Comparison of ENCODE assay signal across 15 cellular contexts in genomic region chr6:137657351-137657911, GRCh38.
DNase-seq lines count a peak whose midpoint lies in the region; ATAC-seq and TF ChIP-seq lines count a peak whose summit lies in the region.
"Had no signal": no experiment of that assay in that cellular context is flagged by ENCODE, and none has a peak within 500 bp of the region (broad histone marks: within the 10 kb centered on the region; RNA-seq: fewer than 3 reads in every experiment).

No MANE protein-coding gene starts in this region.

- DNase-seq in activated T-cell treated with anti-CD3 and anti-CD28 coated beads for 48 hours (ENCODE audit: low read depth) (peak; percentile 35), right atrium auricular region (ENCODE audit: low spot score) (no peak), natural killer cell (no peak)
- DNase-seq in activated T-cell treated with anti-CD3 and anti-CD28 coated beads, Interleukin-2, amount 50 U/mL, for 1 hour, result no peak
- DNase-seq in stimulated activated CD8-positive, alpha-beta memory T cell treated with anti-CD3 and anti-CD28 coated beads, Interleukin-15, amount 100 ng/mL, for 48 hours (ENCODE audit: low read depth in 2 of 2), result peak; percentile 19 to 34
- DNase-seq in activated effector memory CD4-positive, alpha-beta T cell treated with anti-CD3 and anti-CD28 coated beads, Interleukin-2, amount 50 U/mL, for 16 hours, result no peak
- DNase-seq: amygdala, dermis blood vessel endothelial cell, gastrocnemius medialis, HCEC 1CT, Karpas-422, NCI-H2107 had no signal

- no peak overlapping the region for H3K27ac ChIP-seq in right atrium auricular region
- H3K27ac ChIP-seq: gastrocnemius medialis had no signal

- H3K27me3 Mint-ChIP-seq in activated T-helper 17 cell treated with anti-CD3 and anti-CD28 coated beads, Interleukin-2, amount 50 U/mL, for 72 hours, result no peaks in the 10 kb centered on the region
- peaks cover 10 to 16% of the 10 kb centered on the region in 2 donors for H3K27me3 Mint-ChIP-seq in natural killer cell (ENCODE audit: low read depth in 2 of 2)

- ATAC-seq in HG03432 (IDR thresholded peaks at IDR 0.05; ENCODE audit: unreplicated experiment) (peak; percentile 70), natural killer cell (no peak)
- ATAC-seq in activated T-helper 17 cell treated with anti-CD3 and anti-CD28 coated beads, Interleukin-2, amount 50 U/mL, for 72 hours (replicated peaks), result peak; percentile 94
- ATAC-seq: gastrocnemius medialis, sciatic nerve had no signal

- TF ChIP-seq CTCF in right atrium auricular region (IDR thresholded peaks at IDR 0.05) (no peak), natural killer cell (IDR thresholded peaks at IDR 0.05) (no peak)

- no peak overlapping the region for H3K4me3 ChIP-seq in right atrium auricular region
- H3K4me3 ChIP-seq: gastrocnemius medialis had no signal

- H3K36me3 Mint-ChIP-seq in activated T-helper 17 cell treated with anti-CD3 and anti-CD28 coated beads, Interleukin-2, amount 50 U/mL, for 72 hours (ENCODE audit: low read depth), result peaks cover 11% of the 10 kb centered on the region
- H3K36me3 Mint-ChIP-seq in natural killer cell, result peaks cover 39% of the 10 kb centered on the region

- H3K27ac Mint-ChIP-seq in activated T-helper 17 cell treated with anti-CD3 and anti-CD28 coated beads, Interleukin-2, amount 50 U/mL, for 72 hours, result peak overlapping the region; percentile 93
- H3K27ac Mint-ChIP-seq in natural killer cell, result no peak overlapping the region

- no peaks in the 10 kb centered on the region for H3K9me3 Mint-ChIP-seq in activated T-helper 17 cell treated with anti-CD3 and anti-CD28 coated beads, Interleukin-2, amount 50 U/mL, for 72 hours
- peaks cover 0 to 3% of the 10 kb centered on the region in 2 donors for H3K9me3 Mint-ChIP-seq in natural killer cell

- no peaks in the 10 kb centered on the region for H3K36me3 ChIP-seq in right atrium auricular region
- H3K36me3 ChIP-seq: gastrocnemius medialis had no signal

- H3K4me1 Mint-ChIP-seq in activated T-helper 17 cell treated with anti-CD3 and anti-CD28 coated beads, Interleukin-2, amount 50 U/mL, for 72 hours, result peaks cover 13% of the 10 kb centered on the region
- H3K4me1 Mint-ChIP-seq in natural killer cell, result no peaks in the 10 kb centered on the region

- no peaks in the 10 kb centered on the region for H3K4me1 ChIP-seq in right atrium auricular region
- H3K4me1 ChIP-seq: gastrocnemius medialis had no signal

- intact Hi-C loops in natural killer cell (cut with micrococcal nuclease), result no loop called here

- H3K27me3 ChIP-seq in right atrium auricular region, result no peaks in the 10 kb centered on the region
- H3K27me3 ChIP-seq: gastrocnemius medialis had no signal

- H3K4me3 Mint-ChIP-seq in activated T-helper 17 cell treated with anti-CD3 and anti-CD28 coated beads, Interleukin-2, amount 50 U/mL, for 72 hours, result peak overlapping the region; percentile 71
- H3K4me3 Mint-ChIP-seq in natural killer cell, result no peak overlapping the region

- H3K9me3 ChIP-seq in right atrium auricular region, result peaks cover 3 to 36% of the 10 kb centered on the region in 2 donors

Comparison
In these comparisons a context has a peak if more than half of its experiments do, and no peak if none do; other contexts are left out.
1. DNase-seq: peak in activated T-cell treated with anti-CD3 and anti-CD28 coated beads for 48 hours (single experiment) and stimulated activated CD8-positive, alpha-beta memory T cell treated with anti-CD3 and anti-CD28 coated beads, Interleukin-15, amount 100 ng/mL, for 48 hours (2 of 2); none in activated T-cell treated with anti-CD3 and anti-CD28 coated beads, Interleukin-2, amount 50 U/mL, for 1 hour (single experiment), right atrium auricular region (single experiment), activated effector memory CD4-positive, alpha-beta T cell treated with anti-CD3 and anti-CD28 coated beads, Interleukin-2, amount 50 U/mL, for 16 hours (single experiment) and natural killer cell (single experiment).
2. ATAC-seq: peak in HG03432 (single experiment) and activated T-helper 17 cell treated with anti-CD3 and anti-CD28 coated beads, Interleukin-2, amount 50 U/mL, for 72 hours (single experiment); none in natural killer cell (0 of 3).